ENCODE assay signal across 11 cellular contexts in genomic region chrX:41137589-41137988, GRCh38. TPM values are rescaled to one million over a fixed set of nuclear protein-coding genes. Genes with fewer than 3 reads are reported as not detected.
A peak's percentile ranks its signal among the peaks of the same experiment; 100 is the strongest.
DNase-seq lines count a peak whose midpoint lies in the region; ATAC-seq and TF ChIP-seq lines count a peak whose summit lies in the region.
"Had no signal": no experiment of that assay in that cellular context is flagged by ENCODE, and none has a peak within 500 bp of the region (broad histone marks: within the 10 kb centered on the region; RNA-seq: fewer than 3 reads in every experiment).

No MANE protein-coding gene starts in this region.

- no peak overlapping the region for H3K4me3 Mint-ChIP-seq in progenitor cell of endocrine pancreas (ENCODE audit: low read depth)
- H3K4me3 Mint-ChIP-seq: activated naive CD8-positive, alpha-beta T cell treated with anti-CD3 and anti-CD28 coated beads, Interleukin-2, amount 50 U/mL, for 24 hours; WTC11 had no signal

- ATAC-seq in GM21381 (IDR thresholded peaks at IDR 0.05; ENCODE audit: unreplicated experiment) (no peak), GM18498 (IDR thresholded peaks at IDR 0.05; ENCODE audit: unreplicated experiment) (no peak)
- ATAC-seq: activated naive CD8-positive, alpha-beta T cell treated with anti-CD3 and anti-CD28 coated beads, Interleukin-2, amount 50 U/mL, for 24 hours; WTC11 had no signal

- no peak overlapping the region for H3K4me3 ChIP-seq in NB4 (ENCODE audit: low read depth, low read length)
- no peak overlapping the region for H3K4me3 ChIP-seq in choroid plexus epithelial cell (ENCODE audit: low read depth, low read length)

- H3K36me3 Mint-ChIP-seq in progenitor cell of endocrine pancreas (ENCODE audit: insufficient read depth) = peaks cover 19% of the 10 kb centered on the region

- H3K27me3 Mint-ChIP-seq in progenitor cell of endocrine pancreas = no peaks in the 10 kb centered on the region
- H3K27me3 Mint-ChIP-seq: activated naive CD8-positive, alpha-beta T cell treated with anti-CD3 and anti-CD28 coated beads, Interleukin-2, amount 50 U/mL, for 24 hours had no signal

- no peak for TF ChIP-seq POLR2A in NB4 (IDR thresholded peaks at IDR 0.05; ENCODE audit: extremely low read depth, insufficient read length)

- TF ChIP-seq CTCF in NB4 (IDR thresholded peaks at IDR 0.05; ENCODE audit: low read depth, low read length) (no peak), choroid plexus epithelial cell (conservative IDR thresholded peaks at IDR 0.05; ENCODE audit: low read depth, low read length) (peak; percentile 46), progenitor cell of endocrine pancreas (IDR thresholded peaks at IDR 0.05; ENCODE audit: unreplicated experiment) (peak; percentile 51)

- H3K4me1 Mint-ChIP-seq in progenitor cell of endocrine pancreas (ENCODE audit: low read depth) = no peaks in the 10 kb centered on the region

- peaks cover 14% of the 10 kb centered on the region for H3K9me3 Mint-ChIP-seq in progenitor cell of endocrine pancreas (ENCODE audit: low read depth)
- H3K9me3 Mint-ChIP-seq: activated naive CD8-positive, alpha-beta T cell treated with anti-CD3 and anti-CD28 coated beads, Interleukin-2, amount 50 U/mL, for 24 hours; WTC11 had no signal

- H3K27ac Mint-ChIP-seq in progenitor cell of endocrine pancreas = no peak overlapping the region
- H3K27ac Mint-ChIP-seq: activated naive CD8-positive, alpha-beta T cell treated with anti-CD3 and anti-CD28 coated beads, Interleukin-2, amount 50 U/mL, for 24 hours had no signal

- DNase-seq in NCI-H82 (lab: John Stamatoyannopoulos, UW) (peak; percentile 3), NCI-H82 treated with DMSO at 0.1 percent for 48 hours (lab: John Stamatoyannopoulos, UW; ENCODE audit: unreplicated experiment) (no peak), NB4 (ENCODE audit: low read depth) (peak; percentile 6), choroid plexus epithelial cell (ENCODE audit: low read depth) (no peak), progenitor cell of endocrine pancreas (ENCODE audit: low spot score, unreplicated experiment) (no peak), 8988T (no peak)
- DNase-seq: activated naive CD8-positive, alpha-beta T cell treated with anti-CD3 and anti-CD28 coated beads, Interleukin-2, amount 50 U/mL, for 24 hours; small intestine had no signal

RNA-seq across cellular contexts. Expression of gene USP9X, which starts 52.3 kb away (rescaled TPM):
- 75.3 and 79.8 TPM in 2 replicates for total RNA-seq in progenitor cell of endocrine pancreas

Comparison
In these comparisons a context has a peak if more than half of its experiments do, and no peak if none do; other contexts are left out.
1. DNase-seq: peak in NCI-H82 (single experiment) and NB4 (single experiment); none in NCI-H82 treated with DMSO at 0.1 percent for 48 hours (single experiment), choroid plexus epithelial cell (single experiment), progenitor cell of endocrine pancreas (single experiment) and 8988T (single experiment).